Comparison of ENCODE assay signal across 23 cellular contexts in the genomic region with DNA sequence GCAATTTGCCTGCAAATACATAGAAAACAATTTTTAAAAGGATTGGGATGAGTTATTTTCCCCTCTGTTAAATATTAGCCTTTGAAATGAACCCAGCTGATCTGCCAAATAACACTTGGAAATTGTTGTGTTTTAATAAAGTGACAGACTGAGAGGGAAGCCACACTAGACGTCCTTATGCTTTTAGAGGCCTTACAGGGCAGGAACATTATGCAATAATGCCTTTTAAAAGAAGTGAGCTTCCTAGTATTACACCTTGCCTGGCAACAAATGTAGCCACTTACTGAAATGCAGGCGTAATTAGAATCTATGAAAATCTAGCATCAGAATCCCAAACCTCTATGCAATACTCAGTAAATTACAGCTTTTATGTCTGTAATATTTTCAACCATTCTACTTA.
DNase-seq lines count a peak whose midpoint lies in the region; FAIRE-seq and TF ChIP-seq lines count a peak whose summit lies in the region.
"Had no signal": no experiment of that assay in that cellular context is flagged by ENCODE, and none has a peak within 500 bp of the region (broad histone marks: within the 10 kb centered on the region; RNA-seq: fewer than 3 reads in every experiment).

No MANE protein-coding gene starts in this region.

- H3K9me3 ChIP-seq in Loucy (ENCODE audit: insufficient read depth, low read depth, low read length) (no peaks in the 10 kb centered on the region), muscle layer of colon (ENCODE audit: low read length) (no peaks in the 10 kb centered on the region)
- H3K9me3 ChIP-seq: BLaER1, SJCRH30 had no signal

- H3F3A ChIP-seq in Loucy (ENCODE audit: low read depth) = no peaks in the 10 kb centered on the region

- H2AFZ ChIP-seq in Loucy (ENCODE audit: low read length) = 0 out of 2 replicates have a peak overlapping the region, but pooled peaks have one; percentile 9

- H3K4me2 ChIP-seq in Loucy (ENCODE audit: low read depth, low read length, poor library complexity, severe bottlenecking) = no peak overlapping the region
- H3K4me2 ChIP-seq: BLaER1 had no signal

- no peaks in the 10 kb centered on the region for H3K9me2 ChIP-seq in Loucy (replicated peaks; ENCODE audit: low read depth, low read length)

- H3K9ac ChIP-seq in Loucy (ENCODE audit: low read depth, low read length, poor library complexity, severe bottlenecking) = no peak overlapping the region
- H3K9ac ChIP-seq in muscle layer of colon (ENCODE audit: low read length) = no peak overlapping the region
- H3K9ac ChIP-seq: BLaER1 had no signal

- DNase-seq in AML-193 (lab: John Stamatoyannopoulos, UW) = peak; percentile 17 to 22
- DNase-seq in GDM1 (lab: John Stamatoyannopoulos, UW) = no peak
- no peak for DNase-seq in GOT3 (lab: John Stamatoyannopoulos, UW)
- DNase-seq in Kasumi-1 (lab: John Stamatoyannopoulos, UW) = no peak
- no peak for DNase-seq in NCI-H146 (lab: John Stamatoyannopoulos, UW)
- DNase-seq: CD4-positive, CD25-positive, alpha-beta regulatory T cell; DMS153; DND-41; NCI-H1048; NCI-H1694 treated with DMSO at 0.1 percent for 48 hours; NCI-H2081; NCI-H2171 treated with DMSO at 0.1 percent for 48 hours; NCI-H345; NCI-H524; NCI-H748 treated with DMSO at 0.1 percent for 48 hours; NK-92 treated with Interleukin-12 subunit alpha and Interleukin-12 subunit beta, amount 100 ng/mL, for 24 hours; PC-3; SJCRH30 had no signal

- peak overlapping the region; percentile 55 for H3K27ac ChIP-seq in muscle layer of colon (ENCODE audit: low read depth, low read length)
- H3K27ac ChIP-seq: BLaER1, SJCRH30 had no signal

- peak; percentile 93 for FAIRE-seq in islet of Langerhans (lab: Jason Lieb, UNC)
- FAIRE-seq: K562 had no signal

- H3K4me3 ChIP-seq in Loucy (ENCODE audit: low read length, poor library complexity, severe bottlenecking) = no peak overlapping the region
- no peak overlapping the region for H3K4me3 ChIP-seq in muscle layer of colon (ENCODE audit: low read depth in 1 of 2, low read length in 2 of 2)
- H3K4me3 ChIP-seq: BLaER1, K562, SJCRH30 had no signal

- H3K4me1 ChIP-seq in Loucy (ENCODE audit: insufficient read depth, low read length, poor library complexity, severe bottlenecking) (peaks cover 17% of the 10 kb centered on the region), muscle layer of colon (ENCODE audit: insufficient read depth, low read length) (peaks cover 44% of the 10 kb centered on the region)
- H3K4me1 ChIP-seq: BLaER1, SJCRH30 had no signal

- H3K27me3 ChIP-seq in Loucy (ENCODE audit: insufficient read depth, low read length, poor library complexity, severe bottlenecking) (no peaks in the 10 kb centered on the region), muscle layer of colon (ENCODE audit: control insufficient read depth in 1 of 2, insufficient read depth in 2 of 2, low read length in 2 of 2) (no peaks in the 10 kb centered on the region)
- H3K27me3 ChIP-seq: BLaER1, SJCRH30 had no signal

- no peaks in the 10 kb centered on the region for H4K20me1 ChIP-seq in Loucy (ENCODE audit: insufficient read depth, low read length, poor library complexity, severe bottlenecking)
- H4K20me1 ChIP-seq: BLaER1 had no signal

- TF ChIP-seq CTCF in Loucy (conservative IDR thresholded peaks at IDR 0.05; ENCODE audit: low read length) = no peak

- H3K36me3 ChIP-seq in Loucy (ENCODE audit: insufficient read depth, low read length) (no peaks in the 10 kb centered on the region), muscle layer of colon (ENCODE audit: insufficient read depth, low read length) (no peaks in the 10 kb centered on the region)
- H3K36me3 ChIP-seq: BLaER1, SJCRH30 had no signal

- H3K79me2 ChIP-seq in Loucy (ENCODE audit: insufficient read depth, low read length) = no peaks in the 10 kb centered on the region

Comparison
In these comparisons a context has a peak if more than half of its experiments do, and no peak if none do; other contexts are left out.
1. DNase-seq: peak in AML-193 (2 of 2); none in GDM1 (single experiment), GOT3 (single experiment), Kasumi-1 (0 of 2) and NCI-H146 (single experiment).